8 cellular contexts compared by ENCODE assay signal in the genomic region with DNA sequence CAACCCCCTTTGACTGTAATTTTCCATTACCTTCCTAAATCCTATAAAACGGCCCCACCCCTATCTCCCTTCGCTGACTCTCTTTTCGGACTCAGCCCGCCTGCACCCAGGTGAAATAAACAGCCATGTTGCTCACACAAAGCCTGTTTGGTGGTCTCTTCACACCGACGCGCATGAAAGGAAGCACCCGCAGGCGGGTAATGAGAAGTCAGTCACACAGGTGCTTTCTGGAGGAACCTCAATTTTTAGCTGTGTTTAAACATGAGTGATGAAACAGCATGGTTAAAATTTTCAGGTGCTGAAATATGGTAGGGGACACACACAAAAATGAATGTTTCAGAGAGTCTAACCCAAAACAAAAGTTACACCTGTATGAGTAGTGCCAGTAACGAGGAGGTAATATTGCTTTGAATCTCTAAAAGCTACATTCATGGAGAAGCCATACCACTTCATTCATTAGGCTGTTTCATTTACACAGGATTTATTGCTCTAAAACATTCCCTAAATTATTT.
DNase-seq lines count a peak whose midpoint lies in the region; ATAC-seq and TF ChIP-seq lines count a peak whose summit lies in the region.
"Not testable (repeated sequence)": the region's sequence is repeated elsewhere in the genome, so short reads cannot be mapped to it uniquely, and the experiment has no call there.

No MANE protein-coding gene starts in this region.

- POLR2A ChIA-PET in CD8-positive, alpha-beta T cell (lab: Charles Lee) = interaction anchor here (0.8 to 7.3 kb wide), 6 partner anchors 10 to 91 kb away, joined by 3 to 59 read pairs (median 4); partner anchors contain the start of gene SERINC5

- TF ChIP-seq CTCF in CD8-positive, alpha-beta T cell (IDR thresholded peaks at IDR 0.05); transverse colon (IDR thresholded peaks at IDR 0.05): not testable (repeated sequence)

- H2AFZ ChIP-seq in neuronal stem cell (ENCODE audit: low read length) = not testable (repeated sequence)

- peak; percentile 69 for ATAC-seq in CD8-positive, alpha-beta T cell
- ATAC-seq in activated T-helper 17 cell treated with anti-CD3 and anti-CD28 coated beads, Interleukin-2, amount 50 U/mL, for 72 hours (replicated peaks) = not testable (repeated sequence)

- H3K9ac ChIP-seq in iPS-20b (ENCODE audit: low read depth, low read length) = peak overlapping the region; percentile 71
- not testable (repeated sequence) for H3K9ac ChIP-seq in neuronal stem cell (ENCODE audit: low read depth, low read length, poor library complexity)

- not testable (repeated sequence) for H4K91ac ChIP-seq in neuronal stem cell (ENCODE audit: low read depth, low read length, poor library complexity)

- H3K4me1 Mint-ChIP-seq in CD8-positive, alpha-beta T cell (ENCODE audit: low read depth) = peaks cover 88% of the 10 kb centered on the region
- H3K4me1 Mint-ChIP-seq in T-helper 2 cell treated with Interferon-gamma antibody and Interleukin-4, amounts not matched to agents 5 μg/mL and 100 μg/mL, for 36 hours (ENCODE audit: low read depth) = peaks cover 79% of the 10 kb centered on the region
- peaks cover 64% of the 10 kb centered on the region for H3K4me1 Mint-ChIP-seq in activated T-helper 17 cell treated with anti-CD3 and anti-CD28 coated beads, Interleukin-2, amount 50 U/mL, for 72 hours
- H3K4me1 Mint-ChIP-seq in dendritic cell treated with granulocyte-macrophage colony-stimulating factor and Interleukin-4, amounts not matched to agents 40 ng/mL and 50 ng/mL, for 4 days (ENCODE audit: low read depth) = peaks cover 75% of the 10 kb centered on the region

- TF ChIP-seq POLR2A in transverse colon (IDR thresholded peaks at IDR 0.05) = not testable (repeated sequence)

- H3K27ac Mint-ChIP-seq in CD8-positive, alpha-beta T cell = peak overlapping the region; percentile 96
- H3K27ac Mint-ChIP-seq in T-helper 2 cell treated with Interferon-gamma antibody and Interleukin-4, amounts not matched to agents 5 μg/mL and 100 μg/mL, for 36 hours = peak overlapping the region; percentile 87
- H3K27ac Mint-ChIP-seq in activated T-helper 17 cell treated with anti-CD3 and anti-CD28 coated beads, Interleukin-2, amount 50 U/mL, for 72 hours = peak overlapping the region; percentile 94
- H3K27ac Mint-ChIP-seq in dendritic cell treated with granulocyte-macrophage colony-stimulating factor and Interleukin-4, amounts not matched to agents 40 ng/mL and 50 ng/mL, for 4 days = peak overlapping the region; percentile 75

- not testable (repeated sequence) for H2BK12ac ChIP-seq in neuronal stem cell (ENCODE audit: low read length)

- not testable (repeated sequence) for H3K4me2 ChIP-seq in neuronal stem cell (ENCODE audit: insufficient read depth, low read length, poor library complexity, severe bottlenecking)

- no CpG with 5 or more reads among the region's 10 CpGs for WGBS in neuronal stem cell (ENCODE audit: extremely low coverage in 2 of 2, insufficient read length in 2 of 2, insufficient replicate concordance in 1 of 2), 2 donors
- 33 to 62% methylated on average over 1 to 10 of the region's 10 CpGs for WGBS in transverse colon (ENCODE audit: low coverage in 1 of 2), 2 donors

- not testable (repeated sequence) for H3K9me3 ChIP-seq in CD8-positive, alpha-beta T cell (ENCODE audit: low read length); KOPT-K1 (ENCODE audit: insufficient read depth, low read length, poor library complexity, severe bottlenecking); iPS-20b (ENCODE audit: insufficient read depth, low read depth, low read length); neuronal stem cell (replicated peaks in 1 of 2; ENCODE audit: control insufficient read depth in 2 of 2, insufficient read depth in 1 of 2, low read depth in 1 of 2, low read length in 2 of 2); transverse colon

- peaks cover 21% of the 10 kb centered on the region for H3K36me3 Mint-ChIP-seq in CD8-positive, alpha-beta T cell
- peaks cover 60% of the 10 kb centered on the region for H3K36me3 Mint-ChIP-seq in T-helper 2 cell treated with Interferon-gamma antibody and Interleukin-4, amounts not matched to agents 5 μg/mL and 100 μg/mL, for 36 hours (ENCODE audit: low read depth)
- H3K36me3 Mint-ChIP-seq in activated T-helper 17 cell treated with anti-CD3 and anti-CD28 coated beads, Interleukin-2, amount 50 U/mL, for 72 hours (ENCODE audit: low read depth) = peaks cover 92% of the 10 kb centered on the region
- H3K36me3 Mint-ChIP-seq in dendritic cell treated with granulocyte-macrophage colony-stimulating factor and Interleukin-4, amounts not matched to agents 40 ng/mL and 50 ng/mL, for 4 days (ENCODE audit: low read depth) = peaks cover 35% of the 10 kb centered on the region

- peak in 4 of 7 experiments; percentile 42 to 76 (median 54) for DNase-seq in CD8-positive, alpha-beta T cell
- not testable (repeated sequence) for DNase-seq in T-helper 2 cell treated with Interferon-gamma antibody and Interleukin-4, amounts not matched to agents 5 μg/mL and 100 μg/mL, for 36 hours (ENCODE audit: low spot score); neuronal stem cell (ENCODE audit: low spot score); transverse colon

- H3K4me1 ChIP-seq in CD8-positive, alpha-beta T cell (ENCODE audit: insufficient read depth, low read length) = peaks cover 96% of the 10 kb centered on the region
- H3K4me1 ChIP-seq in iPS-20b (ENCODE audit: insufficient read depth, low read length) (peaks cover 50% of the 10 kb centered on the region), neuronal stem cell (ENCODE audit: control insufficient read depth in 2 of 2, insufficient read depth in 1 of 2, low read depth in 1 of 2, low read length in 2 of 2) (peaks cover 2 to 31% of the 10 kb centered on the region in 2 donors), transverse colon (peaks cover 19 to 84% (median 64%) of the 10 kb centered on the region in 4 donors)

- not testable (repeated sequence) for H3K79me1 ChIP-seq in neuronal stem cell (ENCODE audit: low read depth, low read length)

- H3K4me3 ChIP-seq in CD8-positive, alpha-beta T cell (ENCODE audit: low read depth, low read length); neuronal stem cell (ENCODE audit: low read length in 2 of 2); transverse colon: not testable (repeated sequence)
- H3K4me3 ChIP-seq in iPS-20b (ENCODE audit: low read length) = peak overlapping the region; percentile 58

- not testable (repeated sequence) for H2BK120ac ChIP-seq in neuronal stem cell (ENCODE audit: low read depth, low read length)

- H3K27me3 ChIP-seq in CD8-positive, alpha-beta T cell (ENCODE audit: insufficient read depth, low read length); iPS-20b (ENCODE audit: insufficient read depth, low read length); transverse colon: not testable (repeated sequence)
- H3K27me3 ChIP-seq in neuronal stem cell (ENCODE audit: control insufficient read depth in 3 of 3, insufficient read depth in 3 of 3, low read depth in 1 of 3, low read length in 3 of 3) = peaks cover 0 to 34% (median 0%) of the 10 kb centered on the region in 3 experiments

- not testable (repeated sequence) for H4K8ac ChIP-seq in neuronal stem cell (ENCODE audit: low read depth, low read length)

- H3K36me3 ChIP-seq in CD8-positive, alpha-beta T cell (ENCODE audit: insufficient read depth, low read length); KOPT-K1 (ENCODE audit: insufficient read depth, low read length); iPS-20b (ENCODE audit: insufficient read depth, low read depth, low read length); neuronal stem cell (replicated peaks in 1 of 2; ENCODE audit: control insufficient read depth in 2 of 2, insufficient read depth in 2 of 2, low read length in 2 of 2); transverse colon: not testable (repeated sequence)

- not testable (repeated sequence) for H2AK5ac ChIP-seq in neuronal stem cell (ENCODE audit: low read depth, low read length)

- H3K9me3 Mint-ChIP-seq in CD8-positive, alpha-beta T cell; T-helper 2 cell treated with Interferon-gamma antibody and Interleukin-4, amounts not matched to agents 5 μg/mL and 100 μg/mL, for 36 hours; activated T-helper 17 cell treated with anti-CD3 and anti-CD28 coated beads, Interleukin-2, amount 50 U/mL, for 72 hours; dendritic cell treated with granulocyte-macrophage colony-stimulating factor and Interleukin-4, amounts not matched to agents 40 ng/mL and 50 ng/mL, for 4 days: not testable (repeated sequence)

- in situ Hi-C loops in transverse colon (cut with MboI; ENCODE audit: low pct_ligation_motif_present in 1 of 4, low pct_unique_long_range_greater_than_20kb in 1 of 4, low sequenced_read_pairs in 3 of 4) = not testable (repeated sequence)

- H3K4ac ChIP-seq in neuronal stem cell (ENCODE audit: low read length) = not testable (repeated sequence)

- H3K4me3 Mint-ChIP-seq in CD8-positive, alpha-beta T cell = peak overlapping the region; percentile 26
- peak overlapping the region; percentile 37 for H3K4me3 Mint-ChIP-seq in T-helper 2 cell treated with Interferon-gamma antibody and Interleukin-4, amounts not matched to agents 5 μg/mL and 100 μg/mL, for 36 hours
- peak overlapping the region; percentile 97 for H3K4me3 Mint-ChIP-seq in activated T-helper 17 cell treated with anti-CD3 and anti-CD28 coated beads, Interleukin-2, amount 50 U/mL, for 72 hours
- H3K4me3 Mint-ChIP-seq in dendritic cell treated with granulocyte-macrophage colony-stimulating factor and Interleukin-4, amounts not matched to agents 40 ng/mL and 50 ng/mL, for 4 days = not testable (repeated sequence)

- H2BK15ac ChIP-seq in neuronal stem cell (ENCODE audit: low read length) = not testable (repeated sequence)

- H3K14ac ChIP-seq in neuronal stem cell (ENCODE audit: low read length) = not testable (repeated sequence)

- intact Hi-C loops in CD8-positive, alpha-beta T cell (cut with DNase I, micrococcal nuclease) = loop anchor here in 1 of 2 experiments (1.0 to 5.0 kb wide), 3 partner anchors 9 to 89 kb away; no protein-coding TSS in a partner anchor
- intact Hi-C loops in dendritic cell treated with granulocyte-macrophage colony-stimulating factor and Interleukin-4, amounts not matched to agents 40 ng/mL and 50 ng/mL, for 4 days (cut with micrococcal nuclease); transverse colon (cut with DNase I; ENCODE audit: low total_unique reads): not testable (repeated sequence)

- TF ChIP-seq EP300 in transverse colon (IDR thresholded peaks at IDR 0.05; ENCODE audit: low read depth) = not testable (repeated sequence)

- H2BK5ac ChIP-seq in neuronal stem cell (ENCODE audit: low read length) = not testable (repeated sequence)

- not testable (repeated sequence) for H3K18ac ChIP-seq in neuronal stem cell (ENCODE audit: low read length)

- not testable (repeated sequence) for H3K23ac ChIP-seq in neuronal stem cell (ENCODE audit: low read depth, low read length, poor library complexity)

- CTCF ChIA-PET in CD8-positive, alpha-beta T cell (lab: Charles Lee) = interaction anchor here (0.8 to 2.5 kb wide), 5 partner anchors 8 to 92 kb away, joined by 3 to 11 read pairs (median 5); no protein-coding TSS in a partner anchor

- H3K27ac ChIP-seq in CD8-positive, alpha-beta T cell (ENCODE audit: low read depth, low read length) = peak overlapping the region; percentile 24
- H3K27ac ChIP-seq in KOPT-K1 (ENCODE audit: low read depth, low read length, poor library complexity, severe bottlenecking) = peak overlapping the region; percentile 97
- peak overlapping the region; percentile 90 for H3K27ac ChIP-seq in iPS-20b (ENCODE audit: low read length)
- peak overlapping the region; percentile 69 for H3K27ac ChIP-seq in neuronal stem cell (replicated peaks; ENCODE audit: low read length)
- H3K27ac ChIP-seq in transverse colon = peak overlapping the region; percentile 73 to 85 (median 78)

- not testable (repeated sequence) for H3K27me3 Mint-ChIP-seq in CD8-positive, alpha-beta T cell (ENCODE audit: low read depth); T-helper 2 cell treated with Interferon-gamma antibody and Interleukin-4, amounts not matched to agents 5 μg/mL and 100 μg/mL, for 36 hours (ENCODE audit: low read depth); activated T-helper 17 cell treated with anti-CD3 and anti-CD28 coated beads, Interleukin-2, amount 50 U/mL, for 72 hours; dendritic cell treated with granulocyte-macrophage colony-stimulating factor and Interleukin-4, amounts not matched to agents 40 ng/mL and 50 ng/mL, for 4 days

Comparison
In these comparisons a context has a peak if more than half of its experiments do, and no peak if none do; other contexts are left out.
1. H3K27ac ChIP-seq: peak in every context shown above with its lines; median percentile 97 in KOPT-K1; 90 in iPS-20b; 78 in transverse colon; 69 in neuronal stem cell; 24 in CD8-positive, alpha-beta T cell.